In genomic region chr7:88919484-88920131, GRCh38 we compare ENCODE assay signal across 21 cellular contexts.
"Had no signal": no experiment of that assay in that cellular context is flagged by ENCODE, and none has a peak within 500 bp of the region (broad histone marks: within the 10 kb centered on the region; RNA-seq: fewer than 3 reads in every experiment).

No MANE protein-coding gene starts in this region.

- DNase-seq: activated B cell treated with CpG ODN at 0.5 μM for 24 hours; activated CD4-positive, alpha-beta memory T cell treated with anti-CD3 and anti-CD28 coated beads, Interleukin-2, amount 10 ng/mL, durations not matched to agents 7 days and 5 days; activated CD4-positive, alpha-beta T cell treated with anti-CD3 and anti-CD28 coated beads, Interleukin-2, amount 10 ng/mL, durations not matched to agents 7 days and 5 days; activated naive CD4-positive, alpha-beta T cell treated with anti-CD3 and anti-CD28 coated beads, Interleukin-2, amount 50 U/mL, for 16 hours; activated naive CD8-positive, alpha-beta T cell treated with anti-CD3 and anti-CD28 coated beads, Interleukin-2, amount 10 ng/mL, durations not matched to agents 7 days and 5 days; activated T-cell treated with anti-CD3 and anti-CD28 coated beads for 4 hours; activated T-cell treated with anti-CD3 and anti-CD28 coated beads, Interleukin-2, amount 50 U/mL, for 48 hours; adrenal gland; anterior cingulate cortex; NCI-H1092 treated with DMSO at 0.1 percent for 48 hours; NCI-H1417 treated with DMSO at 0.1 percent for 48 hours; NCI-H1694; NCI-H2029 treated with DMSO at 0.1 percent for 48 hours; NCI-H446; NCI-H524; PC-3; SHP77 treated with DMSO at 0.1 percent for 48 hours; T-helper 17 cell; T-helper 9 cell had no signal

- H3K9me3 ChIP-seq: adrenal gland had no signal

- H3K27ac ChIP-seq: adrenal gland, KMS-11 had no signal

- ATAC-seq: PC-3, T-helper 17 cell had no signal

- H3K4me3 ChIP-seq: adrenal gland had no signal

- H3K36me3 ChIP-seq: adrenal gland had no signal

- H3K4me2 ChIP-seq: KMS-11 had no signal

- H3K27me3 ChIP-seq: adrenal gland had no signal

- H3K9ac ChIP-seq: KMS-11 had no signal

- FAIRE-seq: RCC 7860 had no signal

- H3K4me1 ChIP-seq: adrenal gland had no signal
